In genomic region chr16:13961099-13961811, GRCh38 we compare ENCODE assay signal across 1 cellular context.
TF ChIP-seq lines count a peak whose summit lies in the region.

No MANE protein-coding gene starts in this region.

TF ChIP-seq in HepG2, 621 proteins besides CTCF, POLR2A, EP300 and RAD21 (continued from another document):
- 0 out of 2 replicates have a peak, but pooled peaks have one; percentile 31 for TF ChIP-seq SAP130 (CRISPR knock-in tag; IDR thresholded peaks at IDR 0.05; ENCODE audit: low read depth)
- TF ChIP-seq, protein P1, sequence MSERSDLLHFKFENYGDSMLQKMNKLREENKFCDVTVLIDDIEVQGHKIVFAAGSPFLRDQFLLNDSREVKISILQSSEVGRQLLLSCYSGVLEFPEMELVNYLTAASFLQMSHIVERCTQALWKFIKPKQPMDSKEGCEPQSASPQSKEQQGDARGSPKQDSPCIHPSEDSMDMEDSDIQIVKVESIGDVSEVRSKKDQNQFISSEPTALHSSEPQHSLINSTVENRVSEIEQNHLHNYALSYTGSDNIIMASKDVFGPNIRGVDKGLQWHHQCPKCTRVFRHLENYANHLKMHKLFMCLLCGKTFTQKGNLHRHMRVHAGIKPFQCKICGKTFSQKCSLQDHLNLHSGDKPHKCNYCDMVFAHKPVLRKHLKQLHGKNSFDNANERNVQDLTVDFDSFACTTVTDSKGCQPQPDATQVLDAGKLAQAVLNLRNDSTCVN (CRISPR knock-in tag; IDR thresholded peaks at IDR 0.05; ENCODE audit: borderline replicate concordance), result no peak
- no peak for TF ChIP-seq AGO2 (optimal IDR thresholded peaks at IDR 0.05; ENCODE audit: low read depth, low read length)
- TF ChIP-seq SOX13 (IDR thresholded peaks at IDR 0.05), result no peak
- no peak for TF ChIP-seq SOX13 (CRISPR knock-in tag; conservative IDR thresholded peaks at IDR 0.05 in 1 of 2, IDR thresholded peaks at IDR 0.05 in 1 of 2)
- TF ChIP-seq ZBTB10 (CRISPR knock-in tag; IDR thresholded peaks at IDR 0.05; ENCODE audit: borderline replicate concordance), result no peak
- no peak for TF ChIP-seq CREB1 (IDR thresholded peaks at IDR 0.05)
- TF ChIP-seq CREB1 (CRISPR knock-in tag; IDR thresholded peaks at IDR 0.05), result peak; percentile 40
- no peak for TF ChIP-seq MEIS2 (CRISPR knock-in tag; IDR thresholded peaks at IDR 0.05)
- TF ChIP-seq NFIC (IDR thresholded peaks at IDR 0.05; ENCODE audit: low read length), result 0 out of 2 replicates have a peak, but pooled peaks have one; percentile 36
- no peak for TF ChIP-seq ZFY (CRISPR knock-in tag; IDR thresholded peaks at IDR 0.05)
- no peak for TF ChIP-seq MTF1 (CRISPR knock-in tag; IDR thresholded peaks at IDR 0.05)
- TF ChIP-seq ERF (CRISPR knock-in tag; IDR thresholded peaks at IDR 0.05), result 0 out of 2 replicates have a peak, but pooled peaks have one; percentile 33
- no peak for TF ChIP-seq RBFOX2 (IDR thresholded peaks at IDR 0.05; ENCODE audit: low read depth, low read length)
- TF ChIP-seq ZNF230 (CRISPR knock-in tag; IDR thresholded peaks at IDR 0.05), result no peak
- no peak for TF ChIP-seq MEF2D (CRISPR knock-in tag; IDR thresholded peaks at IDR 0.05)
- TF ChIP-seq HMG20A (CRISPR knock-in tag; IDR thresholded peaks at IDR 0.05; ENCODE audit: borderline replicate concordance), result peak; percentile 54; the same call in 1 of the 2 replicates
- no peak for TF ChIP-seq ELF1 (CRISPR knock-in tag; IDR thresholded peaks at IDR 0.05)
- TF ChIP-seq SNAI1 (CRISPR knock-in tag; IDR thresholded peaks at IDR 0.05; ENCODE audit: borderline replicate concordance), result no peak
- no peak for TF ChIP-seq PAX8 (CRISPR knock-in tag; IDR thresholded peaks at IDR 0.05; ENCODE audit: borderline replicate concordance)
- no peak for TF ChIP-seq CEBPG (CRISPR knock-in tag; IDR thresholded peaks at IDR 0.05)
- TF ChIP-seq CREM (IDR thresholded peaks at IDR 0.05), result peak; percentile 26; the same call in 1 of the 2 replicates
- TF ChIP-seq CREM (CRISPR knock-in tag; IDR thresholded peaks at IDR 0.05), result no peak
- TF ChIP-seq, protein P2, sequence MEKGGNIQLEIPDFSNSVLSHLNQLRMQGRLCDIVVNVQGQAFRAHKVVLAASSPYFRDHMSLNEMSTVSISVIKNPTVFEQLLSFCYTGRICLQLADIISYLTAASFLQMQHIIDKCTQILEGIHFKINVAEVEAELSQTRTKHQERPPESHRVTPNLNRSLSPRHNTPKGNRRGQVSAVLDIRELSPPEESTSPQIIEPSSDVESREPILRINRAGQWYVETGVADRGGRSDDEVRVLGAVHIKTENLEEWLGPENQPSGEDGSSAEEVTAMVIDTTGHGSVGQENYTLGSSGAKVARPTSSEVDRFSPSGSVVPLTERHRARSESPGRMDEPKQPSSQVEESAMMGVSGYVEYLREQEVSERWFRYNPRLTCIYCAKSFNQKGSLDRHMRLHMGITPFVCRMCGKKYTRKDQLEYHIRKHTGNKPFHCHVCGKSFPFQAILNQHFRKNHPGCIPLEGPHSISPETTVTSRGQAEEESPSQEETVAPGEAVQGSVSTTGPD (CRISPR knock-in tag; IDR thresholded peaks at IDR 0.05), result no peak
- peak; percentile 6; the same call in 1 of the 2 replicates for TF ChIP-seq SOX5 (CRISPR knock-in tag; IDR thresholded peaks at IDR 0.05; ENCODE audit: borderline replicate concordance)
- no peak for TF ChIP-seq FOXC1 (CRISPR knock-in tag; IDR thresholded peaks at IDR 0.05; ENCODE audit: borderline replicate concordance)
- TF ChIP-seq ZSCAN12 (CRISPR knock-in tag; IDR thresholded peaks at IDR 0.05), result 0 out of 2 replicates have a peak, but pooled peaks have one; percentile 36
- TF ChIP-seq, protein P3, sequence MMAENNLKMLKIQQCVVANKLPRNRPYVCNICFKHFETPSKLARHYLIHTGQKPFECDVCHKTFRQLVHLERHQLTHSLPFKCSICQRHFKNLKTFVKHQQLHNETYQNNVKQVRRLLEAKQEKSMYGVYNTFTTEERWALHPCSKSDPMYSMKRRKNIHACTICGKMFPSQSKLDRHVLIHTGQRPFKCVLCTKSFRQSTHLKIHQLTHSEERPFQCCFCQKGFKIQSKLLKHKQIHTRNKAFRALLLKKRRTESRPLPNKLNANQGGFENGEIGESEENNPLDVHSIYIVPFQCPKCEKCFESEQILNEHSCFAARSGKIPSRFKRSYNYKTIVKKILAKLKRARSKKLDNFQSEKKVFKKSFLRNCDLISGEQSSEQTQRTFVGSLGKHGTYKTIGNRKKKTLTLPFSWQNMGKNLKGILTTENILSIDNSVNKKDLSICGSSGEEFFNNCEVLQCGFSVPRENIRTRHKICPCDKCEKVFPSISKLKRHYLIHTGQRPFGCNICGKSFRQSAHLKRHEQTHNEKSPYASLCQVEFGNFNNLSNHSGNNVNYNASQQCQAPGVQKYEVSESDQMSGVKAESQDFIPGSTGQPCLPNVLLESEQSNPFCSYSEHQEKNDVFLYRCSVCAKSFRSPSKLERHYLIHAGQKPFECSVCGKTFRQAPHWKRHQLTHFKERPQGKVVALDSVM (CRISPR knock-in tag; IDR thresholded peaks at IDR 0.05), result no peak
- TF ChIP-seq TCF7L2 (IDR thresholded peaks at IDR 0.05; ENCODE audit: low read depth, low read length), result peak; percentile 41; the same call in 1 of the 2 replicates
- no peak for TF ChIP-seq TRIM24 (CRISPR knock-in tag; IDR thresholded peaks at IDR 0.05)
- no peak for TF ChIP-seq RFXANK (CRISPR knock-in tag; IDR thresholded peaks at IDR 0.05)
- TF ChIP-seq, protein P4, sequence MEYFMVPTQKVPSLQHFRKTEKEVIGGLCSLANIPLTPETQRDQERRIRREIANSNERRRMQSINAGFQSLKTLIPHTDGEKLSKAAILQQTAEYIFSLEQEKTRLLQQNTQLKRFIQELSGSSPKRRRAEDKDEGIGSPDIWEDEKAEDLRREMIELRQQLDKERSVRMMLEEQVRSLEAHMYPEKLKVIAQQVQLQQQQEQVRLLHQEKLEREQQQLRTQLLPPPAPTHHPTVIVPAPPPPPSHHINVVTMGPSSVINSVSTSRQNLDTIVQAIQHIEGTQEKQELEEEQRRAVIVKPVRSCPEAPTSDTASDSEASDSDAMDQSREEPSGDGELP (IDR thresholded peaks at IDR 0.05; ENCODE audit: borderline replicate concordance, low read depth), result peak; percentile 9; the same call in 1 of the 2 replicates
- no peak for TF ChIP-seq RBAK (CRISPR knock-in tag; IDR thresholded peaks at IDR 0.05)
- TF ChIP-seq ZNF670 (CRISPR knock-in tag; IDR thresholded peaks at IDR 0.05; ENCODE audit: borderline replicate concordance), result no peak
- TF ChIP-seq, protein P5, sequence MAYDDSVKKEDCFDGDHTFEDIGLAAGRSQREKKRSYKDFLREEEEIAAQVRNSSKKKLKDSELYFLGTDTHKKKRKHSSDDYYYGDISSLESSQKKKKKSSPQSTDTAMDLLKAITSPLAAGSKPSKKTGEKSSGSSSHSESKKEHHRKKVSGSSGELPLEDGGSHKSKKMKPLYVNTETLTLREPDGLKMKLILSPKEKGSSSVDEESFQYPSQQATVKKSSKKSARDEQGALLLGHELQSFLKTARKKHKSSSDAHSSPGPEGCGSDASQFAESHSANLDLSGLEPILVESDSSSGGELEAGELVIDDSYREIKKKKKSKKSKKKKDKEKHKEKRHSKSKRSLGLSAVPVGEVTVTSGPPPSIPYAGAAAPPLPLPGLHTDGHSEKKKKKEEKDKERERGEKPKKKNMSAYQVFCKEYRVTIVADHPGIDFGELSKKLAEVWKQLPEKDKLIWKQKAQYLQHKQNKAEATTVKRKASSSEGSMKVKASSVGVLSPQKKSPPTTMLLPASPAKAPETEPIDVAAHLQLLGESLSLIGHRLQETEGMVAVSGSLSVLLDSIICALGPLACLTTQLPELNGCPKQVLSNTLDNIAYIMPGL (CRISPR knock-in tag; IDR thresholded peaks at IDR 0.05; ENCODE audit: borderline replicate concordance in 1 of 2, low read depth in 1 of 2), result 0 out of 4 replicates have a peak, but pooled peaks of 1 of the 2 experiments have one; percentile 23
- TF ChIP-seq TBX3 (IDR thresholded peaks at IDR 0.05; ENCODE audit: borderline replicate concordance), result no peak
- no peak for TF ChIP-seq SP1 (IDR thresholded peaks at IDR 0.05)
- no peak for TF ChIP-seq SP1 (CRISPR knock-in tag; IDR thresholded peaks at IDR 0.05)
- 0 out of 2 replicates have a peak, but pooled peaks have one; percentile 28 for TF ChIP-seq RXRB (CRISPR knock-in tag; IDR thresholded peaks at IDR 0.05; ENCODE audit: borderline replicate concordance)
- TF ChIP-seq FOSL2 (CRISPR knock-in tag; IDR thresholded peaks at IDR 0.05), result peak; percentile 36; the same call in 1 of the 2 replicates
- peak; percentile 39; the same call in 1 of the 2 replicates for TF ChIP-seq ETV5 (CRISPR knock-in tag; IDR thresholded peaks at IDR 0.05; ENCODE audit: borderline replicate concordance)
- TF ChIP-seq, protein P6, sequence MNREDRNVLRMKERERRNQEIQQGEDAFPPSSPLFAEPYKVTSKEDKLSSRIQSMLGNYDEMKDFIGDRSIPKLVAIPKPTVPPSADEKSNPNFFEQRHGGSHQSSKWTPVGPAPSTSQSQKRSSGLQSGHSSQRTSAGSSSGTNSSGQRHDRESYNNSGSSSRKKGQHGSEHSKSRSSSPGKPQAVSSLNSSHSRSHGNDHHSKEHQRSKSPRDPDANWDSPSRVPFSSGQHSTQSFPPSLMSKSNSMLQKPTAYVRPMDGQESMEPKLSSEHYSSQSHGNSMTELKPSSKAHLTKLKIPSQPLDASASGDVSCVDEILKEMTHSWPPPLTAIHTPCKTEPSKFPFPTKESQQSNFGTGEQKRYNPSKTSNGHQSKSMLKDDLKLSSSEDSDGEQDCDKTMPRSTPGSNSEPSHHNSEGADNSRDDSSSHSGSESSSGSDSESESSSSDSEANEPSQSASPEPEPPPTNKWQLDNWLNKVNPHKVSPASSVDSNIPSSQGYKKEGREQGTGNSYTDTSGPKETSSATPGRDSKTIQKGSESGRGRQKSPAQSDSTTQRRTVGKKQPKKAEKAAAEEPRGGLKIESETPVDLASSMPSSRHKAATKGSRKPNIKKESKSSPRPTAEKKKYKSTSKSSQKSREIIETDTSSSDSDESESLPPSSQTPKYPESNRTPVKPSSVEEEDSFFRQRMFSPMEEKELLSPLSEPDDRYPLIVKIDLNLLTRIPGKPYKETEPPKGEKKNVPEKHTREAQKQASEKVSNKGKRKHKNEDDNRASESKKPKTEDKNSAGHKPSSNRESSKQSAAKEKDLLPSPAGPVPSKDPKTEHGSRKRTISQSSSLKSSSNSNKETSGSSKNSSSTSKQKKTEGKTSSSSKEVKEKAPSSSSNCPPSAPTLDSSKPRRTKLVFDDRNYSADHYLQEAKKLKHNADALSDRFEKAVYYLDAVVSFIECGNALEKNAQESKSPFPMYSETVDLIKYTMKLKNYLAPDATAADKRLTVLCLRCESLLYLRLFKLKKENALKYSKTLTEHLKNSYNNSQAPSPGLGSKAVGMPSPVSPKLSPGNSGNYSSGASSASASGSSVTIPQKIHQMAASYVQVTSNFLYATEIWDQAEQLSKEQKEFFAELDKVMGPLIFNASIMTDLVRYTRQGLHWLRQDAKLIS (CRISPR knock-in tag; IDR thresholded peaks at IDR 0.05), result no peak
- TF ChIP-seq GFI1 (CRISPR knock-in tag; IDR thresholded peaks at IDR 0.05; ENCODE audit: borderline replicate concordance), result 0 out of 2 replicates have a peak, but pooled peaks have one; percentile 36
- TF ChIP-seq HOXD1 (CRISPR knock-in tag; IDR thresholded peaks at IDR 0.05), result no peak
- TF ChIP-seq ZNF260 (CRISPR knock-in tag; IDR thresholded peaks at IDR 0.05; ENCODE audit: borderline replicate concordance, low read depth), result no peak
- no peak for TF ChIP-seq ZNF12 (CRISPR knock-in tag; IDR thresholded peaks at IDR 0.05)
- TF ChIP-seq TCF7 (IDR thresholded peaks at IDR 0.05; ENCODE audit: low read depth), result peak; percentile 88
- TF ChIP-seq RFXAP (CRISPR knock-in tag; IDR thresholded peaks at IDR 0.05; ENCODE audit: borderline replicate concordance), result no peak
- TF ChIP-seq RARA (CRISPR knock-in tag; IDR thresholded peaks at IDR 0.05), result peak; percentile 61; the same call in 1 of the 2 replicates
- TF ChIP-seq, protein P7, sequence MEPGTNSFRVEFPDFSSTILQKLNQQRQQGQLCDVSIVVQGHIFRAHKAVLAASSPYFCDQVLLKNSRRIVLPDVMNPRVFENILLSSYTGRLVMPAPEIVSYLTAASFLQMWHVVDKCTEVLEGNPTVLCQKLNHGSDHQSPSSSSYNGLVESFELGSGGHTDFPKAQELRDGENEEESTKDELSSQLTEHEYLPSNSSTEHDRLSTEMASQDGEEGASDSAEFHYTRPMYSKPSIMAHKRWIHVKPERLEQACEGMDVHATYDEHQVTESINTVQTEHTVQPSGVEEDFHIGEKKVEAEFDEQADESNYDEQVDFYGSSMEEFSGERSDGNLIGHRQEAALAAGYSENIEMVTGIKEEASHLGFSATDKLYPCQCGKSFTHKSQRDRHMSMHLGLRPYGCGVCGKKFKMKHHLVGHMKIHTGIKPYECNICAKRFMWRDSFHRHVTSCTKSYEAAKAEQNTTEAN (CRISPR knock-in tag; conservative IDR thresholded peaks at IDR 0.05), result 0 out of 2 replicates have a peak, but pooled peaks have one; percentile 30
- 0 out of 2 replicates have a peak, but pooled peaks have one; percentile 46 for TF ChIP-seq SMAD9 (CRISPR knock-in tag; IDR thresholded peaks at IDR 0.05)
